In the genomic region with DNA sequence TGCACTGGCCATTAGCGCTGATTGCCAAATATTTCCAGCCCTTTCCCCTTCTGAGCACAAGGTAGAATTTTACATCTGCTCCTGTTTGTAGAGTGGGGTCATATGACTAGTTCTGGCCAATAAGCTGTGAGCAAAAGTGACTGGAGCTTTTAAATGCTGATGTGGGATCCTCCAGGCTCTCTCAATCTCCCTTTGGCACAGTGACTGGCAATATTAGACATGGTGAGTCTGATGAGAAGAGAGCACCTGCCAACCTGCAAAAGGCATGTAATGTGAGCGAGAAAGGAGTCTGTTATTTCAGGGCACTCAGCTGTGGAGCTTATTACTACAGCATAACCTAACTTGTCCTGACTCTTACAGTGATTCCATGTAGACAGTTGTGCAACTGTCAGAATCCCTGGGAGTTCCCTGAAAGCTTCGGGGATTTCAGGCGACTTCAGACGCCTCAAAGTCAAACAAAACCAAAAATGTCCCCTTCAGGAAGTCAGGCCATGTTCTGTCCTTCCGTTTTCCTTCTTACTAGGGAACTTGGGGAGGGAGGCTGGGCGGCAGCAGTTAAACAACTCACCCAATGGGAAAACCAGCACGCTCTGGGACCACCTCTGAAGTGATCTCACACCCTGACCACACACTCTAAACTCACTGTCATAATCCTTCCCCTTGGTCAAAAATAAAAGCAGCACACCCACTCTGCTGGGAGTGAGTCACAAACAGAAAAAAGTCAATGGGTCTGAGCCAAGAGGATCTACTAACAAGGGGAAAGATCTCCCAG, we compare ENCODE assay signal across 9 cellular contexts. TPM values are rescaled to one million over a fixed set of nuclear protein-coding genes. Genes with fewer than 3 reads are reported as not detected.
DNase-seq lines count a peak whose midpoint lies in the region; ATAC-seq and TF ChIP-seq lines count a peak whose summit lies in the region.
"Had no signal": no experiment of that assay in that cellular context is flagged by ENCODE, and none has a peak within 500 bp of the region (broad histone marks: within the 10 kb centered on the region; RNA-seq: fewer than 3 reads in every experiment).

No MANE protein-coding gene starts in this region.

- TF ChIP-seq CTCF in GM10266 (IDR thresholded peaks at IDR 0.05; ENCODE audit: control insufficient read depth, insufficient read depth, low read depth, missing control alignments) (no peak), upper lobe of right lung (IDR thresholded peaks at IDR 0.05) (no peak)

- intact Hi-C loops in upper lobe of right lung (cut with DNase I), result no loop called here

- H3F3A ChIP-seq in GM23248 (ENCODE audit: insufficient read depth), result peaks cover 43% of the 10 kb centered on the region

- peak overlapping the region; percentile 49 for H3K4me2 ChIP-seq in GM23248 (ENCODE audit: unreplicated experiment)

- in situ Hi-C loops in GM23248 (cut with MboI), result loop anchor here (10.0 kb wide), 1 partner anchor 81 kb away; no protein-coding TSS in a partner anchor

- peak overlapping the region; percentile 49; the same call in 1 of the 2 replicates for H3K9ac ChIP-seq in GM23248

- H3K4me1 ChIP-seq in GM23248 (ENCODE audit: insufficient read depth) (peaks cover 43% of the 10 kb centered on the region), upper lobe of right lung (peaks cover 54% of the 10 kb centered on the region)

- no peaks in the 10 kb centered on the region for H3K36me3 ChIP-seq in GM23248 (ENCODE audit: low read depth)
- no peaks in the 10 kb centered on the region for H3K36me3 ChIP-seq in upper lobe of right lung

- 26 to 27% methylated on average over 8 of the region's 8 CpGs for WGBS in GM23248 (ENCODE audit: low coverage in 1 of 2, low lambda C conversion rate in 2 of 2, missing lambda C conversion rate in 2 of 2), 2 experiments

- no peak overlapping the region for H3K27ac Mint-ChIP-seq in activated naive CD4-positive, alpha-beta T cell treated with anti-CD3 and anti-CD28 coated beads, Interleukin-2, amount 50 U/mL, for 72 hours
- H3K27ac Mint-ChIP-seq: activated B cell treated with CpG ODN at 0.5 μM for 24 hours had no signal

- no peaks in the 10 kb centered on the region for H3K9me3 Mint-ChIP-seq in activated naive CD4-positive, alpha-beta T cell treated with anti-CD3 and anti-CD28 coated beads, Interleukin-2, amount 50 U/mL, for 72 hours
- H3K9me3 Mint-ChIP-seq: activated B cell treated with CpG ODN at 0.5 μM for 24 hours had no signal

- no peaks in the 10 kb centered on the region for H3K9me2 ChIP-seq in GM23248 (ENCODE audit: insufficient read depth)

- no peaks in the 10 kb centered on the region for H4K20me1 ChIP-seq in GM23248 (ENCODE audit: insufficient read depth)

- ATAC-seq in activated naive CD4-positive, alpha-beta T cell treated with anti-CD3 and anti-CD28 coated beads, Interleukin-2, amount 50 U/mL, for 72 hours, result peak; percentile 73 to 84
- peak; percentile 63 for ATAC-seq in upper lobe of right lung

- H3K9me3 ChIP-seq in GM23248 (ENCODE audit: low read depth), result no peaks in the 10 kb centered on the region
- H3K9me3 ChIP-seq in upper lobe of right lung, result no peaks in the 10 kb centered on the region

- no peaks in the 10 kb centered on the region for H3K36me3 Mint-ChIP-seq in activated naive CD4-positive, alpha-beta T cell treated with anti-CD3 and anti-CD28 coated beads, Interleukin-2, amount 50 U/mL, for 72 hours

- H3K79me2 ChIP-seq in GM23248 (ENCODE audit: insufficient read depth), result no peaks in the 10 kb centered on the region

- peak overlapping the region; percentile 74 for H3K27ac ChIP-seq in GM23248
- peak overlapping the region; percentile 24 for H3K27ac ChIP-seq in upper lobe of right lung

- DNase-seq in GM10266 (ENCODE audit: extremely low spot score) (peak; percentile 87), GM23248 (peak; percentile 96), MV-4-11 (lab: John Stamatoyannopoulos, UW) (peak; percentile 99), kidney tubule cell (ENCODE audit: low spot score) (peak; percentile 94), upper lobe of right lung (no peak), epidermal melanocyte (ENCODE audit: insufficient read length, low spot score) (no peak), NCI-H82 treated with DMSO at 0.1 percent for 48 hours (lab: John Stamatoyannopoulos, UW; ENCODE audit: unreplicated experiment) (no peak)
- DNase-seq in activated naive CD4-positive, alpha-beta T cell treated with anti-CD3 and anti-CD28 coated beads, Interleukin-2, amount 50 U/mL, for 72 hours (ENCODE audit: low spot score in 2 of 2), result peak; percentile 40 to 81
- DNase-seq: activated B cell treated with CpG ODN at 0.5 μM for 24 hours had no signal

- H3K4me3 ChIP-seq in GM23248 (no peak overlapping the region), upper lobe of right lung (no peak overlapping the region)

- peak overlapping the region; percentile 65 for H2AFZ ChIP-seq in GM23248

- no peaks in the 10 kb centered on the region for H3K27me3 ChIP-seq in GM23248 (replicated peaks; ENCODE audit: insufficient read depth)
- no peaks in the 10 kb centered on the region for H3K27me3 ChIP-seq in upper lobe of right lung

RNA-seq across cellular contexts. Expression of gene RASSF5, which starts 3.6 kb away (rescaled TPM):
- total RNA-seq in GM23248 (2014; rRNA removed; shearing (Covaris generic)), result 0.22 and 0.89 TPM in 2 replicates
- polyA plus RNA-seq in GM23248 (2016; fragmentation: Nextera tagmentation; extraction: Ambion mirVana), result 0.28 and 0.48 TPM in 2 replicates
- 100 to 1,000 TPM; 212 to 239 TPM for total RNA-seq in activated naive CD4-positive, alpha-beta T cell treated with anti-CD3 and anti-CD28 coated beads, Interleukin-2, amount 50 U/mL, for 72 hours
- 37.6 TPM for total RNA-seq in upper lobe of right lung

RNA-seq across cellular contexts. Expression of gene IKBKE, which starts 33.5 kb away (rescaled TPM):
- 12.5 and 17.7 TPM in 2 replicates for total RNA-seq in GM23248 (2014; rRNA removed; shearing (Covaris generic))
- polyA plus RNA-seq in GM23248 (2016; fragmentation: Nextera tagmentation; extraction: Ambion mirVana), result 13.4 and 14.5 TPM in 2 replicates
- total RNA-seq in activated naive CD4-positive, alpha-beta T cell treated with anti-CD3 and anti-CD28 coated beads, Interleukin-2, amount 50 U/mL, for 72 hours, result 10 to 100 TPM in 1 of 2 donors, 1 to 10 TPM in 1; 4.5 to 40.7 TPM
- total RNA-seq in upper lobe of right lung, result 8.5 TPM

Comparison
In these comparisons a context has a peak if more than half of its experiments do, and no peak if none do; other contexts are left out.
1. DNase-seq: peak in GM10266 (single experiment), GM23248 (single experiment), MV-4-11 (single experiment), activated naive CD4-positive, alpha-beta T cell treated with anti-CD3 and anti-CD28 coated beads, Interleukin-2, amount 50 U/mL, for 72 hours (2 of 2) and kidney tubule cell (single experiment); none in upper lobe of right lung (single experiment), epidermal melanocyte (single experiment) and NCI-H82 treated with DMSO at 0.1 percent for 48 hours (single experiment).
2. RNA of gene RASSF5, which starts 3.6 kb away (total RNA-seq): 212 to 239 TPM in activated naive CD4-positive, alpha-beta T cell treated with anti-CD3 and anti-CD28 coated beads, Interleukin-2, amount 50 U/mL, for 72 hours and 37.6 TPM in upper lobe of right lung (single experiment); 0.22 to 0.89 TPM in GM23248; every median in the first group is over 10 times any median in the second.